24 cellular contexts compared by ENCODE assay signal in the genomic region with DNA sequence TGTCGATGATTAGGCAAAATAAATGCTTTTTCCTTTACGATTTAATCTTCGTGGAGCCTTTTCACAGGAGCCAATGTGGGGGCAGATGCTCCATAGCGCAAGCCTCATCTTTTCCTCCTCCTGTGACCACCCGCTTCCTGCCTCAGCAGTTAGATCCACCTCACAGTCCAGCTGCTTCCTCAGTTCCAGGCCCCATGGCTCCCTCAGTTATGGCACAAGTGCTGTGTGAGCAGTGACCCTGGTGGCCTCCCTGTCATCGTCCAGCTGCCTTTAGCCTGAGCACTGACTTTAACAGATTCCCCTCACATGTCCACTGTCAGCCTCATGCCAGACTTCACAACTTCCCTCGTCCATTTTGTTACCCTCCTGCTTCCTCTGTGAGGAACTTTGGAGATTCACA.
"Had no signal": no experiment of that assay in that cellular context is flagged by ENCODE, and none has a peak within 500 bp of the region (broad histone marks: within the 10 kb centered on the region; RNA-seq: fewer than 3 reads in every experiment).

No MANE protein-coding gene starts in this region.

- H3K9me3 ChIP-seq: thoracic aorta, vagina had no signal

- H3K27me3 ChIP-seq: hepatocyte, vagina had no signal

- H3K9me3 Mint-ChIP-seq: activated CD4-positive, alpha-beta memory T cell treated with anti-CD3 and anti-CD28 coated beads for 36 hours; activated T-helper 1 cell treated with anti-CD3 and anti-CD28 coated beads, Interleukin-12 subunit alpha, Interleukin-12 subunit beta, Interleukin-2, Interleukin-4 antibody, amounts not matched to agents 30 ng/mL and 10 ng/mL and 1 ng/mL, durations not matched to agents 14 hours and 24 hours and 36 hours; brain; natural killer cell treated with Interleukin-12 subunit alpha and Interleukin-12 subunit beta and Interleukin-15 and Interleukin-18, amount 100 ng/mL, for 72 hours; type B pancreatic cell had no signal

- H3K79me2 ChIP-seq: hepatocyte, parathyroid adenoma had no signal

- H3K27ac ChIP-seq: hepatocyte, left ventricle myocardium inferior, parathyroid adenoma, thoracic aorta, vagina had no signal

- H3K4me3 ChIP-seq: hepatocyte, left ventricle myocardium inferior, thoracic aorta, vagina had no signal

- H3K36me3 ChIP-seq: left ventricle myocardium inferior, thoracic aorta, vagina had no signal

- H3K4me3 Mint-ChIP-seq: activated CD4-positive, alpha-beta memory T cell treated with anti-CD3 and anti-CD28 coated beads for 36 hours; activated T-helper 1 cell treated with anti-CD3 and anti-CD28 coated beads, Interleukin-12 subunit alpha, Interleukin-12 subunit beta, Interleukin-2, Interleukin-4 antibody, amounts not matched to agents 30 ng/mL and 10 ng/mL and 1 ng/mL, durations not matched to agents 14 hours and 24 hours and 36 hours; brain; immature natural killer cell; memory B cell; natural killer cell treated with Interleukin-12 subunit alpha and Interleukin-12 subunit beta and Interleukin-15 and Interleukin-18, amount 100 ng/mL, for 72 hours; type B pancreatic cell had no signal

- H3K9ac ChIP-seq: parathyroid adenoma had no signal

- H3K4me1 ChIP-seq: left ventricle myocardium inferior, parathyroid adenoma, vagina had no signal

- ATAC-seq: esophagus mucosa; natural killer cell treated with Interleukin-12 subunit alpha and Interleukin-12 subunit beta and Interleukin-15 and Interleukin-18, amount 100 ng/mL, for 72 hours had no signal

- H3K36me3 Mint-ChIP-seq: activated CD4-positive, alpha-beta memory T cell treated with anti-CD3 and anti-CD28 coated beads for 36 hours; brain; immature natural killer cell; memory B cell; natural killer cell treated with Interleukin-12 subunit alpha and Interleukin-12 subunit beta and Interleukin-15 and Interleukin-18, amount 100 ng/mL, for 72 hours; type B pancreatic cell had no signal

- DNase-seq: activated CD4-positive, alpha-beta memory T cell treated with anti-CD3 and anti-CD28 coated beads for 36 hours; activated CD4-positive, alpha-beta T cell treated with anti-CD3 and anti-CD28 coated beads for 48 hours; activated gamma-delta T cell; activated naive CD4-positive, alpha-beta T cell treated with anti-CD3 and anti-CD28 coated beads, Interleukin-2, amount 50 U/mL, for 16 hours; anterior cingulate cortex; effector CD8-positive, alpha-beta T cell; foreskin melanocyte; immature natural killer cell; left ventricle myocardium inferior; nucleus accumbens; stimulated activated CD4-positive, alpha-beta T cell treated with anti-CD3 and anti-CD28 coated beads, Interleukin-2, amount 100 ng/mL, for 48 hours; stimulated activated CD8-positive, alpha-beta memory T cell treated with anti-CD3 and anti-CD28 coated beads, Interleukin-4, amount 100 ng/mL, for 48 hours; stimulated activated naive CD4-positive, alpha-beta T cell treated with Interleukin-2 at 50 U/mL for 16 hours; T1000 had no signal

- H3K4me1 Mint-ChIP-seq: immature natural killer cell, memory B cell had no signal

- H3K27me3 Mint-ChIP-seq: activated CD4-positive, alpha-beta memory T cell treated with anti-CD3 and anti-CD28 coated beads for 36 hours; memory B cell; natural killer cell treated with Interleukin-12 subunit alpha and Interleukin-12 subunit beta and Interleukin-15 and Interleukin-18, amount 100 ng/mL, for 72 hours; type B pancreatic cell had no signal

- H3K4me2 ChIP-seq: hepatocyte had no signal

- H2AFZ ChIP-seq: hepatocyte, parathyroid adenoma had no signal

- H3K27ac Mint-ChIP-seq: activated CD4-positive, alpha-beta memory T cell treated with anti-CD3 and anti-CD28 coated beads for 36 hours; activated T-helper 1 cell treated with anti-CD3 and anti-CD28 coated beads, Interleukin-12 subunit alpha, Interleukin-12 subunit beta, Interleukin-2, Interleukin-4 antibody, amounts not matched to agents 30 ng/mL and 10 ng/mL and 1 ng/mL, durations not matched to agents 14 hours and 24 hours and 36 hours; immature natural killer cell; memory B cell; natural killer cell treated with Interleukin-12 subunit alpha and Interleukin-12 subunit beta and Interleukin-15 and Interleukin-18, amount 100 ng/mL, for 72 hours; type B pancreatic cell had no signal
